Comparison of ENCODE assay signal across 2 cellular contexts in the genomic region with DNA sequence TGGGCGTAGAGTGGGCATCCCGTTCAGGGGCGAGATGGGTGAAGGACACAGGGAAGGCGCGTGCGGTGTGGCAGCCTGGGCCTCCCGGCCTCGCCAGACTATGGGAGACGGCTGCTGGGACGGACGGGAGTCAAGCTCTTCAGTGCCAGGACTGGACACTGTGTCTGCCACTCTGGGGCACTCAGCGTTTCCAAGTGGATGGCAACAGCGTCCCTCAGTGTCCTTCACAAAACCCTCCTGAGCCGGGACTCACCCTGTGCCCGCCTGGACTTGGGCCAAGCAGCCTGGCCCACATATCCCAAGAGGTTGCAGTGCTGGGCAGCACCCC.
TF ChIP-seq lines count a peak whose summit lies in the region.

No MANE protein-coding gene starts in this region.

TF ChIP-seq in H1, 55 proteins besides CTCF, POLR2A, EP300 and RAD21:
- 0 out of 2 replicates have a peak, but pooled peaks have one; percentile 16 for TF ChIP-seq SUZ12 (IDR thresholded peaks at IDR 0.05; ENCODE audit: low read length)
- no peak for TF ChIP-seq MAFK (IDR thresholded peaks at IDR 0.05; ENCODE audit: low read depth, low read length)

TF ChIP-seq in HepG2, 621 proteins besides CTCF, POLR2A, EP300 and RAD21:
- TF ChIP-seq, protein P1, sequence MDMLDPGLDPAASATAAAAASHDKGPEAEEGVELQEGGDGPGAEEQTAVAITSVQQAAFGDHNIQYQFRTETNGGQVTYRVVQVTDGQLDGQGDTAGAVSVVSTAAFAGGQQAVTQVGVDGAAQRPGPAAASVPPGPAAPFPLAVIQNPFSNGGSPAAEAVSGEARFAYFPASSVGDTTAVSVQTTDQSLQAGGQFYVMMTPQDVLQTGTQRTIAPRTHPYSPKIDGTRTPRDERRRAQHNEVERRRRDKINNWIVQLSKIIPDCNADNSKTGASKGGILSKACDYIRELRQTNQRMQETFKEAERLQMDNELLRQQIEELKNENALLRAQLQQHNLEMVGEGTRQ (IDR thresholded peaks at IDR 0.05; ENCODE audit: low read depth, low read length): no peak
- TF ChIP-seq, protein P1 (CRISPR knock-in tag; IDR thresholded peaks at IDR 0.05; ENCODE audit: borderline replicate concordance): no peak
- no peak for TF ChIP-seq MAFG (CRISPR knock-in tag; IDR thresholded peaks at IDR 0.05)
- TF ChIP-seq, protein P2, sequence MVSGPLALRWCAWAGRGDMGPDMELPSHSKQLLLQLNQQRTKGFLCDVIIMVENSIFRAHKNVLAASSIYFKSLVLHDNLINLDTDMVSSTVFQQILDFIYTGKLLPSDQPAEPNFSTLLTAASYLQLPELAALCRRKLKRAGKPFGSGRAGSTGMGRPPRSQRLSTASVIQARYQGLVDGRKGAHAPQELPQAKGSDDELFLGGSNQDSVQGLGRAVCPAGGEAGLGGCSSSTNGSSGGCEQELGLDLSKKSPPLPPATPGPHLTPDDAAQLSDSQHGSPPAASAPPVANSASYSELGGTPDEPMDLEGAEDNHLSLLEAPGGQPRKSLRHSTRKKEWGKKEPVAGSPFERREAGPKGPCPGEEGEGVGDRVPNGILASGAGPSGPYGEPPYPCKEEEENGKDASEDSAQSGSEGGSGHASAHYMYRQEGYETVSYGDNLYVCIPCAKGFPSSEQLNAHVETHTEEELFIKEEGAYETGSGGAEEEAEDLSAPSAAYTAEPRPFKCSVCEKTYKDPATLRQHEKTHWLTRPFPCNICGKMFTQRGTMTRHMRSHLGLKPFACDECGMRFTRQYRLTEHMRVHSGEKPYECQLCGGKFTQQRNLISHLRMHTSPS (CRISPR knock-in tag; IDR thresholded peaks at IDR 0.05; ENCODE audit: low read depth): 0 out of 2 replicates have a peak, but pooled peaks have one; percentile 51
- TF ChIP-seq, protein P3, sequence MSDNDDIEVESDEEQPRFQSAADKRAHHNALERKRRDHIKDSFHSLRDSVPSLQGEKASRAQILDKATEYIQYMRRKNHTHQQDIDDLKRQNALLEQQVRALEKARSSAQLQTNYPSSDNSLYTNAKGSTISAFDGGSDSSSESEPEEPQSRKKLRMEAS (IDR thresholded peaks at IDR 0.05): no peak
- peak; percentile 86 for TF ChIP-seq HNRNPL (IDR thresholded peaks at IDR 0.05; ENCODE audit: low read depth, low read length)
- TF ChIP-seq, protein P4, sequence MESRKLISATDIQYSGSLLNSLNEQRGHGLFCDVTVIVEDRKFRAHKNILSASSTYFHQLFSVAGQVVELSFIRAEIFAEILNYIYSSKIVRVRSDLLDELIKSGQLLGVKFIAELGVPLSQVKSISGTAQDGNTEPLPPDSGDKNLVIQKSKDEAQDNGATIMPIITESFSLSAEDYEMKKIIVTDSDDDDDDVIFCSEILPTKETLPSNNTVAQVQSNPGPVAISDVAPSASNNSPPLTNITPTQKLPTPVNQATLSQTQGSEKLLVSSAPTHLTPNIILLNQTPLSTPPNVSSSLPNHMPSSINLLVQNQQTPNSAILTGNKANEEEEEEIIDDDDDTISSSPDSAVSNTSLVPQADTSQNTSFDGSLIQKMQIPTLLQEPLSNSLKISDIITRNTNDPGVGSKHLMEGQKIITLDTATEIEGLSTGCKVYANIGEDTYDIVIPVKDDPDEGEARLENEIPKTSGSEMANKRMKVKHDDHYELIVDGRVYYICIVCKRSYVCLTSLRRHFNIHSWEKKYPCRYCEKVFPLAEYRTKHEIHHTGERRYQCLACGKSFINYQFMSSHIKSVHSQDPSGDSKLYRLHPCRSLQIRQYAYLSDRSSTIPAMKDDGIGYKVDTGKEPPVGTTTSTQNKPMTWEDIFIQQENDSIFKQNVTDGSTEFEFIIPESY (CRISPR knock-in tag; IDR thresholded peaks at IDR 0.05): peak; percentile 31; the same call in 1 of the 2 replicates
- TF ChIP-seq JUNB (CRISPR knock-in tag; IDR thresholded peaks at IDR 0.05; ENCODE audit: borderline replicate concordance): no peak
- TF ChIP-seq, protein P5, sequence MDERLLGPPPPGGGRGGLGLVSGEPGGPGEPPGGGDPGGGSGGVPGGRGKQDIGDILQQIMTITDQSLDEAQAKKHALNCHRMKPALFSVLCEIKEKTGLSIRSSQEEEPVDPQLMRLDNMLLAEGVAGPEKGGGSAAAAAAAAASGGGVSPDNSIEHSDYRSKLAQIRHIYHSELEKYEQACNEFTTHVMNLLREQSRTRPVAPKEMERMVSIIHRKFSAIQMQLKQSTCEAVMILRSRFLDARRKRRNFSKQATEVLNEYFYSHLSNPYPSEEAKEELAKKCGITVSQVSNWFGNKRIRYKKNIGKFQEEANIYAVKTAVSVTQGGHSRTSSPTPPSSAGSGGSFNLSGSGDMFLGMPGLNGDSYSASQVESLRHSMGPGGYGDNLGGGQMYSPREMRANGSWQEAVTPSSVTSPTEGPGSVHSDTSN (CRISPR knock-in tag; IDR thresholded peaks at IDR 0.05): no peak
- no peak for TF ChIP-seq ZNF790 (CRISPR knock-in tag; IDR thresholded peaks at IDR 0.05; ENCODE audit: borderline replicate concordance)
- no peak for TF ChIP-seq KLF11 (CRISPR knock-in tag; IDR thresholded peaks at IDR 0.05)
- no peak for TF ChIP-seq ZFP1 (CRISPR knock-in tag; IDR thresholded peaks at IDR 0.05)
- no peak for TF ChIP-seq ATF7 (IDR thresholded peaks at IDR 0.05)
- no peak for TF ChIP-seq ATF7 (CRISPR knock-in tag; IDR thresholded peaks at IDR 0.05)
- TF ChIP-seq, protein P6, sequence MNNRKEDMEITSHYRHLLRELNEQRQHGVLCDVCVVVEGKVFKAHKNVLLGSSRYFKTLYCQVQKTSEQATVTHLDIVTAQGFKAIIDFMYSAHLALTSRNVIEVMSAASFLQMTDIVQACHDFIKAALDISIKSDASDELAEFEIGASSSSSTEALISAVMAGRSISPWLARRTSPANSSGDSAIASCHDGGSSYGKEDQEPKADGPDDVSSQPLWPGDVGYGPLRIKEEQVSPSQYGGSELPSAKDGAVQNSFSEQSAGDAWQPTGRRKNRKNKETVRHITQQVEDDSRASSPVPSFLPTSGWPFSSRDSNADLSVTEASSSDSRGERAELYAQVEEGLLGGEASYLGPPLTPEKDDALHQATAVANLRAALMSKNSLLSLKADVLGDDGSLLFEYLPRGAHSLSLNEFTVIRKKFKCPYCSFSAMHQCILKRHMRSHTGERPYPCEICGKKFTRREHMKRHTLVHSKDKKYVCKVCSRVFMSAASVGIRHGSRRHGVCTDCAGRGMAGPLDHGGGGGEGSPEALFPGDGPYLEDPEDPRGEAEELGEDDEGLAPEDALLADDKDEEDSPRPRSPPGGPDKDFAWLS (CRISPR knock-in tag; IDR thresholded peaks at IDR 0.05; ENCODE audit: borderline replicate concordance): no peak
- TF ChIP-seq, protein P7, sequence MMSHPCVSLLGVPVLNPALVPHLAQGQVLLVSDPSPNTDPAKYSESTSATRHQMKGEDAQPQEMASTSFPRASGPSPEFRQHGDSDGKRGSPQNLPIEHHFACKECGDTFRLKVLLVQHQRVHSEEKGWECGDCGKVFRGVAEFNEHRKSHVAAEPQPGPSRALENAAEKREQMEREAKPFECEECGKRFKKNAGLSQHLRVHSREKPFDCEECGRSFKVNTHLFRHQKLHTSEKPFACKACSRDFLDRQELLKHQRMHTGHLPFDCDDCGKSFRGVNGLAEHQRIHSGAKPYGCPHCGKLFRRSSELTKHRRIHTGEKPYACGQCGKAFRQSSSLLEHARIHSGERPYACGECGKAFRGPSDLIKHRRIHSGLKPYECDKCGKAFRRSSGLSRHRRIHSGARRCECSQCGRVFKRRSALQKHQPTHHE (CRISPR knock-in tag; IDR thresholded peaks at IDR 0.05; ENCODE audit: borderline replicate concordance): no peak
